Comparison of ENCODE assay signal across 1 cellular context in genomic region chr7:74206589-74207120, GRCh38.
TF ChIP-seq lines count a peak whose summit lies in the region.

No MANE protein-coding gene starts in this region.

TF ChIP-seq in HEK293, 187 proteins besides CTCF, POLR2A, EP300 and RAD21 (continued from another document):
- no peak for TF ChIP-seq ZBTB49 (tag by site-specific recombination; IDR thresholded peaks at IDR 0.05; ENCODE audit: low read depth)
- TF ChIP-seq PRDM1 (tag by site-specific recombination; IDR thresholded peaks at IDR 0.05): no peak
- 0 out of 2 replicates have a peak, but pooled peaks have one; percentile 20 for TF ChIP-seq ZSCAN30 (tag by site-specific recombination; IDR thresholded peaks at IDR 0.05)
- 0 out of 2 replicates have a peak, but pooled peaks have one; percentile 23 for TF ChIP-seq ZNF660 (tag by site-specific recombination; IDR thresholded peaks at IDR 0.05)
- TF ChIP-seq ATF2 (tag by site-specific recombination; IDR thresholded peaks at IDR 0.05; ENCODE audit: low read depth): no peak
- TF ChIP-seq ZNF449 (tag by site-specific recombination; IDR thresholded peaks at IDR 0.05): no peak
- peak; percentile 65 for TF ChIP-seq ZNF654 (tag by site-specific recombination; IDR thresholded peaks at IDR 0.05; ENCODE audit: low read depth)
- no peak for TF ChIP-seq ZBTB20 (tag by site-specific recombination; IDR thresholded peaks at IDR 0.05)
- TF ChIP-seq ZBTB1 (tag by site-specific recombination; IDR thresholded peaks at IDR 0.05): no peak
- TF ChIP-seq ZNF621 (tag by site-specific recombination; IDR thresholded peaks at IDR 0.05): no peak
- no peak for TF ChIP-seq ZNF704 (tag by site-specific recombination; IDR thresholded peaks at IDR 0.05)
- TF ChIP-seq ZNF549 (tag by site-specific recombination; IDR thresholded peaks at IDR 0.05): no peak
- no peak for TF ChIP-seq ZFP41 (tag by site-specific recombination; IDR thresholded peaks at IDR 0.05; ENCODE audit: borderline replicate concordance)
- TF ChIP-seq HOXA7 (CRISPR knock-in tag; IDR thresholded peaks at IDR 0.05; ENCODE audit: borderline replicate concordance): no peak
- no peak for TF ChIP-seq ELK4 (IDR thresholded peaks at IDR 0.05; ENCODE audit: borderline replicate concordance, low read depth, low read length)
- no peak for TF ChIP-seq IKZF3 (tag by site-specific recombination; IDR thresholded peaks at IDR 0.05)
